Comparison of ENCODE assay signal across 1 cellular context in the genomic region with DNA sequence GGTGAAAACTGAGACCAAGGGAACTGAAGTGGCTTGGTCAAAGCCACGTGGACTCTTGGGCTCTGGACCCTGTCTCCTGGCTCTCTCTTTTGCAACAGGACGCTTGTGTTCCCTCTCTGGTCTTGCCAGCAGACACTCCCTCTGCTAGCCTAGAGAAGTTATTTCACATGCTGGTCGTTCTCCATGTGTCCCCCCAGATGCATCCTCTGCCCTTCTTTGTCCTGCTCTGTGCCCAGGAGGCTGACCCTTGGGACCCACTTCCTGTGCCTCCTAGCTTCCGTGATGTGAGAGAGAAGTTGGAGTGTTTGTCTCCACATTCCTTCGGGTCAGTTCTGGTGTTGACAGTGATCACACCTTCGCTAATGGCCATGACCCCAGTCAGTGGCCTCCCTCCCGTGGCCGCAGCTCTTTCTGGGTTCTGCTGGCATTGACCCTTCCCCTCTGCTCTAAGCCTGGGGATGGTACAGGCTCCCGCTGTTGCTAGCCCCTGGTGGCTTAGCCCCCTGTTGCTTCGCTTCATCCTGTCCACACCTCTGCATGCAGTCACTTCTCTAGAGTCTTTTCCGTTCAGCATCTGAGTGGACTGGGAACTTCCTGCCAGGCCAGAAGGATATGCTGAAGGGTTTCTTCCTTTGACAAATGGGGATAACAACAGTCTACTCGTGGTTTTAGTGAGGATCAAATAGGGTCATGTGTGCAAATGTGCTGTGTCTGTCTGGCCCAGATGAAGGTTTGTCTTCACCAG.
TF ChIP-seq lines count a peak whose summit lies in the region.

No MANE protein-coding gene starts in this region.

TF ChIP-seq in HepG2, 621 proteins besides CTCF, POLR2A, EP300 and RAD21 (continued from another document and continues in another):
- TF ChIP-seq, protein P1, sequence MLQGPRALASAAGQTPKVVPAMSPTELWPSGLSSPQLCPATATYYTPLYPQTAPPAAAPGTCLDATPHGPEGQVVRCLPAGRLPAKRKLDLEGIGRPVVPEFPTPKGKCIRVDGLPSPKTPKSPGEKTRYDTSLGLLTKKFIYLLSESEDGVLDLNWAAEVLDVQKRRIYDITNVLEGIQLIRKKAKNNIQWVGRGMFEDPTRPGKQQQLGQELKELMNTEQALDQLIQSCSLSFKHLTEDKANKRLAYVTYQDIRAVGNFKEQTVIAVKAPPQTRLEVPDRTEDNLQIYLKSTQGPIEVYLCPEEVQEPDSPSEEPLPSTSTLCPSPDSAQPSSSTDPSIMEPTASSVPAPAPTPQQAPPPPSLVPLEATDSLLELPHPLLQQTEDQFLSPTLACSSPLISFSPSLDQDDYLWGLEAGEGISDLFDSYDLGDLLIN (CRISPR knock-in tag; IDR thresholded peaks at IDR 0.05; ENCODE audit: borderline replicate concordance), result no peak
- TF ChIP-seq HES4 (CRISPR knock-in tag; IDR thresholded peaks at IDR 0.05; ENCODE audit: borderline replicate concordance) (no peak), TOPORS (CRISPR knock-in tag; IDR thresholded peaks at IDR 0.05) (no peak), HDAC2 (CRISPR knock-in tag; IDR thresholded peaks at IDR 0.05) (peak; percentile 56; the same call in 1 of the 2 replicates), ATRX (CRISPR knock-in tag; IDR thresholded peaks at IDR 0.05; ENCODE audit: borderline replicate concordance) (no peak), KDM2A (CRISPR knock-in tag; IDR thresholded peaks at IDR 0.05; ENCODE audit: borderline replicate concordance, low read depth) (peak; percentile 13; the same call in 1 of the 2 replicates), MAZ (IDR thresholded peaks at IDR 0.05; ENCODE audit: borderline replicate concordance, low read depth, low read length) (no peak), MAZ (CRISPR knock-in tag; IDR thresholded peaks at IDR 0.05; ENCODE audit: low read depth) (peak; percentile 72; the same call in 1 of the 2 replicates), GLI4 (CRISPR knock-in tag; IDR thresholded peaks at IDR 0.05; ENCODE audit: borderline replicate concordance) (0 out of 2 replicates have a peak, but pooled peaks have one; percentile 35), PPARG (CRISPR knock-in tag; conservative IDR thresholded peaks at IDR 0.05) (0 out of 2 replicates have a peak, but pooled peaks have one; percentile 26), FOXO1 (CRISPR knock-in tag; IDR thresholded peaks at IDR 0.05) (peak; percentile 58; the same call in 1 of the 2 replicates), ZNF570 (CRISPR knock-in tag; IDR thresholded peaks at IDR 0.05; ENCODE audit: borderline replicate concordance) (no peak), AGO1 (IDR thresholded peaks at IDR 0.05; ENCODE audit: low read depth, low read length, poor library complexity, severe bottlenecking) (no peak), ZFP90 (CRISPR knock-in tag; IDR thresholded peaks at IDR 0.05; ENCODE audit: borderline replicate concordance) (no peak), SETDB1 (CRISPR knock-in tag; IDR thresholded peaks at IDR 0.05; ENCODE audit: borderline replicate concordance) (no peak), ZFAT (CRISPR knock-in tag; conservative IDR thresholded peaks at IDR 0.05) (no peak), ISL2 (CRISPR knock-in tag; IDR thresholded peaks at IDR 0.05) (no peak), SNAPC2 (CRISPR knock-in tag; IDR thresholded peaks at IDR 0.05) (no peak), TOE1 (CRISPR knock-in tag; IDR thresholded peaks at IDR 0.05) (no peak), SOX6 (IDR thresholded peaks at IDR 0.05) (no peak), SOX6 (CRISPR knock-in tag; IDR thresholded peaks at IDR 0.05) (peak; percentile 54), IRF2 (CRISPR knock-in tag; IDR thresholded peaks at IDR 0.05) (0 out of 2 replicates have a peak, but pooled peaks have one; percentile 19), ZBTB8A (CRISPR knock-in tag; IDR thresholded peaks at IDR 0.05; ENCODE audit: borderline replicate concordance, low read depth) (no peak)
- TF ChIP-seq, protein P2, sequence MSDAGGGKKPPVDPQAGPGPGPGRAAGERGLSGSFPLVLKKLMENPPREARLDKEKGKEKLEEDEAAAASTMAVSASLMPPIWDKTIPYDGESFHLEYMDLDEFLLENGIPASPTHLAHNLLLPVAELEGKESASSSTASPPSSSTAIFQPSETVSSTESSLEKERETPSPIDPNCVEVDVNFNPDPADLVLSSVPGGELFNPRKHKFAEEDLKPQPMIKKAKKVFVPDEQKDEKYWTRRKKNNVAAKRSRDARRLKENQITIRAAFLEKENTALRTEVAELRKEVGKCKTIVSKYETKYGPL (CRISPR knock-in tag; IDR thresholded peaks at IDR 0.05), result no peak
- TF ChIP-seq, protein P3, sequence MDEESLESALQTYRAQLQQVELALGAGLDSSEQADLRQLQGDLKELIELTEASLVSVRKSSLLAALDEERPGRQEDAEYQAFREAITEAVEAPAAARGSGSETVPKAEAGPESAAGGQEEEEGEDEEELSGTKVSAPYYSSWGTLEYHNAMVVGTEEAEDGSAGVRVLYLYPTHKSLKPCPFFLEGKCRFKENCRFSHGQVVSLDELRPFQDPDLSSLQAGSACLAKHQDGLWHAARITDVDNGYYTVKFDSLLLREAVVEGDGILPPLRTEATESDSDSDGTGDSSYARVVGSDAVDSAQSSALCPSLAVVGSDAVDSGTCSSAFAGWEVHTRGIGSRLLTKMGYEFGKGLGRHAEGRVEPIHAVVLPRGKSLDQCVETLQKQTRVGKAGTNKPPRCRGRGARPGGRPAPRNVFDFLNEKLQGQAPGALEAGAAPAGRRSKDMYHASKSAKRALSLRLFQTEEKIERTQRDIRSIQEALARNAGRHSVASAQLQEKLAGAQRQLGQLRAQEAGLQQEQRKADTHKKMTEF (CRISPR knock-in tag; IDR thresholded peaks at IDR 0.05), result peak; percentile 40; the same call in 1 of the 2 replicates
- TF ChIP-seq, protein P4, sequence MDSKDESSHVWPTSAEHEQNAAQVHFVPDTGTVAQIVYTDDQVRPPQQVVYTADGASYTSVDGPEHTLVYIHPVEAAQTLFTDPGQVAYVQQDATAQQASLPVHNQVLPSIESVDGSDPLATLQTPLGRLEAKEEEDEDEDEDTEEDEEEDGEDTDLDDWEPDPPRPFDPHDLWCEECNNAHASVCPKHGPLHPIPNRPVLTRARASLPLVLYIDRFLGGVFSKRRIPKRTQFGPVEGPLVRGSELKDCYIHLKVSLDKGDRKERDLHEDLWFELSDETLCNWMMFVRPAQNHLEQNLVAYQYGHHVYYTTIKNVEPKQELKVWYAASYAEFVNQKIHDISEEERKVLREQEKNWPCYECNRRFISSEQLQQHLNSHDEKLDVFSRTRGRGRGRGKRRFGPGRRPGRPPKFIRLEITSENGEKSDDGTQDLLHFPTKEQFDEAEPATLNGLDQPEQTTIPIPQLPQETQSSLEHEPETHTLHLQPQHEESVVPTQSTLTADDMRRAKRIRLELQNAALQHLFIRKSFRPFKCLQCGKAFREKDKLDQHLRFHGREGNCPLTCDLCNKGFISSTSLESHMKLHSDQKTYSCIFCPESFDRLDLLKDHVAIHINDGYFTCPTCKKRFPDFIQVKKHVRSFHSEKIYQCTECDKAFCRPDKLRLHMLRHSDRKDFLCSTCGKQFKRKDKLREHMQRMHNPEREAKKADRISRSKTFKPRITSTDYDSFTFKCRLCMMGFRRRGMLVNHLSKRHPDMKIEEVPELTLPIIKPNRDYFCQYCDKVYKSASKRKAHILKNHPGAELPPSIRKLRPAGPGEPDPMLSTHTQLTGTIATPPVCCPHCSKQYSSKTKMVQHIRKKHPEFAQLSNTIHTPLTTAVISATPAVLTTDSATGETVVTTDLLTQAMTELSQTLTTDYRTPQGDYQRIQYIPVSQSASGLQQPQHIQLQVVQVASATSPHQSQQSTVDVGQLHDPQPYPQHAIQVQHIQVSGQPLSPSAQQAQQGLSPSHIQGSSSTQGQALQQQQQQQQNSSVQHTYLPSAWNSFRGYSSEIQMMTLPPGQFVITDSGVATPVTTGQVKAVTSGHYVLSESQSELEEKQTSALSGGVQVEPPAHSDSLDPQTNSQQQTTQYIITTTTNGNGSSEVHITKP (CRISPR knock-in tag; IDR thresholded peaks at IDR 0.05; ENCODE audit: low read depth), result no peak
- TF ChIP-seq, protein P5, sequence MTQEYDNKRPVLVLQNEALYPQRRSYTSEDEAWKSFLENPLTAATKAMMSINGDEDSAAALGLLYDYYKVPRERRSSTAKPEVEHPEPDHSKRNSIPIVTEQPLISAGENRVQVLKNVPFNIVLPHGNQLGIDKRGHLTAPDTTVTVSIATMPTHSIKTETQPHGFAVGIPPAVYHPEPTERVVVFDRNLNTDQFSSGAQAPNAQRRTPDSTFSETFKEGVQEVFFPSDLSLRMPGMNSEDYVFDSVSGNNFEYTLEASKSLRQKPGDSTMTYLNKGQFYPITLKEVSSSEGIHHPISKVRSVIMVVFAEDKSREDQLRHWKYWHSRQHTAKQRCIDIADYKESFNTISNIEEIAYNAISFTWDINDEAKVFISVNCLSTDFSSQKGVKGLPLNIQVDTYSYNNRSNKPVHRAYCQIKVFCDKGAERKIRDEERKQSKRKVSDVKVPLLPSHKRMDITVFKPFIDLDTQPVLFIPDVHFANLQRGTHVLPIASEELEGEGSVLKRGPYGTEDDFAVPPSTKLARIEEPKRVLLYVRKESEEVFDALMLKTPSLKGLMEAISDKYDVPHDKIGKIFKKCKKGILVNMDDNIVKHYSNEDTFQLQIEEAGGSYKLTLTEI (CRISPR knock-in tag; conservative IDR thresholded peaks at IDR 0.05), result no peak
- TF ChIP-seq, protein P6, sequence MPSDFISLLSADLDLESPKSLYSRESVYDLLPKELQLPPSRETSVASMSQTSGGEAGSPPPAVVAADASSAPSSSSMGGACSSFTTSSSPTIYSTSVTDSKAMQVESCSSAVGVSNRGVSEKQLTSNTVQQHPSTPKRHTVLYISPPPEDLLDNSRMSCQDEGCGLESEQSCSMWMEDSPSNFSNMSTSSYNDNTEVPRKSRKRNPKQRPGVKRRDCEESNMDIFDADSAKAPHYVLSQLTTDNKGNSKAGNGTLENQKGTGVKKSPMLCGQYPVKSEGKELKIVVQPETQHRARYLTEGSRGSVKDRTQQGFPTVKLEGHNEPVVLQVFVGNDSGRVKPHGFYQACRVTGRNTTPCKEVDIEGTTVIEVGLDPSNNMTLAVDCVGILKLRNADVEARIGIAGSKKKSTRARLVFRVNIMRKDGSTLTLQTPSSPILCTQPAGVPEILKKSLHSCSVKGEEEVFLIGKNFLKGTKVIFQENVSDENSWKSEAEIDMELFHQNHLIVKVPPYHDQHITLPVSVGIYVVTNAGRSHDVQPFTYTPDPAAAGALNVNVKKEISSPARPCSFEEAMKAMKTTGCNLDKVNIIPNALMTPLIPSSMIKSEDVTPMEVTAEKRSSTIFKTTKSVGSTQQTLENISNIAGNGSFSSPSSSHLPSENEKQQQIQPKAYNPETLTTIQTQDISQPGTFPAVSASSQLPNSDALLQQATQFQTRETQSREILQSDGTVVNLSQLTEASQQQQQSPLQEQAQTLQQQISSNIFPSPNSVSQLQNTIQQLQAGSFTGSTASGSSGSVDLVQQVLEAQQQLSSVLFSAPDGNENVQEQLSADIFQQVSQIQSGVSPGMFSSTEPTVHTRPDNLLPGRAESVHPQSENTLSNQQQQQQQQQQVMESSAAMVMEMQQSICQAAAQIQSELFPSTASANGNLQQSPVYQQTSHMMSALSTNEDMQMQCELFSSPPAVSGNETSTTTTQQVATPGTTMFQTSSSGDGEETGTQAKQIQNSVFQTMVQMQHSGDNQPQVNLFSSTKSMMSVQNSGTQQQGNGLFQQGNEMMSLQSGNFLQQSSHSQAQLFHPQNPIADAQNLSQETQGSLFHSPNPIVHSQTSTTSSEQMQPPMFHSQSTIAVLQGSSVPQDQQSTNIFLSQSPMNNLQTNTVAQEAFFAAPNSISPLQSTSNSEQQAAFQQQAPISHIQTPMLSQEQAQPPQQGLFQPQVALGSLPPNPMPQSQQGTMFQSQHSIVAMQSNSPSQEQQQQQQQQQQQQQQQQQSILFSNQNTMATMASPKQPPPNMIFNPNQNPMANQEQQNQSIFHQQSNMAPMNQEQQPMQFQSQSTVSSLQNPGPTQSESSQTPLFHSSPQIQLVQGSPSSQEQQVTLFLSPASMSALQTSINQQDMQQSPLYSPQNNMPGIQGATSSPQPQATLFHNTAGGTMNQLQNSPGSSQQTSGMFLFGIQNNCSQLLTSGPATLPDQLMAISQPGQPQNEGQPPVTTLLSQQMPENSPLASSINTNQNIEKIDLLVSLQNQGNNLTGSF (CRISPR knock-in tag; IDR thresholded peaks at IDR 0.05), result no peak
- TF ChIP-seq, protein P7, sequence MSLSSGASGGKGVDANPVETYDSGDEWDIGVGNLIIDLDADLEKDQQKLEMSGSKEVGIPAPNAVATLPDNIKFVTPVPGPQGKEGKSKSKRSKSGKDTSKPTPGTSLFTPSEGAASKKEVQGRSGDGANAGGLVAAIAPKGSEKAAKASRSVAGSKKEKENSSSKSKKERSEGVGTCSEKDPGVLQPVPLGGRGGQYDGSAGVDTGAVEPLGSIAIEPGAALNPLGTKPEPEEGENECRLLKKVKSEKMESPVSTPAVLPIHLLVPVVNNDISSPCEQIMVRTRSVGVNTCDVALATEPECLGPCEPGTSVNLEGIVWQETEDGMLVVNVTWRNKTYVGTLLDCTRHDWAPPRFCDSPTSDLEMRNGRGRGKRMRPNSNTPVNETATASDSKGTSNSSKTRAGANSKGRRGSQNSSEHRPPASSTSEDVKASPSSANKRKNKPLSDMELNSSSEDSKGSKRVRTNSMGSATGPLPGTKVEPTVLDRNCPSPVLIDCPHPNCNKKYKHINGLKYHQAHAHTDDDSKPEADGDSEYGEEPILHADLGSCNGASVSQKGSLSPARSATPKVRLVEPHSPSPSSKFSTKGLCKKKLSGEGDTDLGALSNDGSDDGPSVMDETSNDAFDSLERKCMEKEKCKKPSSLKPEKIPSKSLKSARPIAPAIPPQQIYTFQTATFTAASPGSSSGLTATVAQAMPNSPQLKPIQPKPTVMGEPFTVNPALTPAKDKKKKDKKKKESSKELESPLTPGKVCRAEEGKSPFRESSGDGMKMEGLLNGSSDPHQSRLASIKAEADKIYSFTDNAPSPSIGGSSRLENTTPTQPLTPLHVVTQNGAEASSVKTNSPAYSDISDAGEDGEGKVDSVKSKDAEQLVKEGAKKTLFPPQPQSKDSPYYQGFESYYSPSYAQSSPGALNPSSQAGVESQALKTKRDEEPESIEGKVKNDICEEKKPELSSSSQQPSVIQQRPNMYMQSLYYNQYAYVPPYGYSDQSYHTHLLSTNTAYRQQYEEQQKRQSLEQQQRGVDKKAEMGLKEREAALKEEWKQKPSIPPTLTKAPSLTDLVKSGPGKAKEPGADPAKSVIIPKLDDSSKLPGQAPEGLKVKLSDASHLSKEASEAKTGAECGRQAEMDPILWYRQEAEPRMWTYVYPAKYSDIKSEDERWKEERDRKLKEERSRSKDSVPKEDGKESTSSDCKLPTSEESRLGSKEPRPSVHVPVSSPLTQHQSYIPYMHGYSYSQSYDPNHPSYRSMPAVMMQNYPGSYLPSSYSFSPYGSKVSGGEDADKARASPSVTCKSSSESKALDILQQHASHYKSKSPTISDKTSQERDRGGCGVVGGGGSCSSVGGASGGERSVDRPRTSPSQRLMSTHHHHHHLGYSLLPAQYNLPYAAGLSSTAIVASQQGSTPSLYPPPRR (CRISPR knock-in tag; IDR thresholded peaks at IDR 0.05; ENCODE audit: borderline replicate concordance), result 0 out of 2 replicates have a peak, but pooled peaks have one; percentile 27
- TF ChIP-seq, protein P8, sequence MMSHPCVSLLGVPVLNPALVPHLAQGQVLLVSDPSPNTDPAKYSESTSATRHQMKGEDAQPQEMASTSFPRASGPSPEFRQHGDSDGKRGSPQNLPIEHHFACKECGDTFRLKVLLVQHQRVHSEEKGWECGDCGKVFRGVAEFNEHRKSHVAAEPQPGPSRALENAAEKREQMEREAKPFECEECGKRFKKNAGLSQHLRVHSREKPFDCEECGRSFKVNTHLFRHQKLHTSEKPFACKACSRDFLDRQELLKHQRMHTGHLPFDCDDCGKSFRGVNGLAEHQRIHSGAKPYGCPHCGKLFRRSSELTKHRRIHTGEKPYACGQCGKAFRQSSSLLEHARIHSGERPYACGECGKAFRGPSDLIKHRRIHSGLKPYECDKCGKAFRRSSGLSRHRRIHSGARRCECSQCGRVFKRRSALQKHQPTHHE (CRISPR knock-in tag; IDR thresholded peaks at IDR 0.05; ENCODE audit: borderline replicate concordance), result no peak
- TF ChIP-seq, protein P9, sequence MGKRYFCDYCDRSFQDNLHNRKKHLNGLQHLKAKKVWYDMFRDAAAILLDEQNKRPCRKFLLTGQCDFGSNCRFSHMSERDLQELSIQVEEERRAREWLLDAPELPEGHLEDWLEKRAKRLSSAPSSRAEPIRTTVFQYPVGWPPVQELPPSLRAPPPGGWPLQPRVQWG (CRISPR knock-in tag; IDR thresholded peaks at IDR 0.05; ENCODE audit: borderline replicate concordance, low read depth), result no peak
